In the genomic region with DNA sequence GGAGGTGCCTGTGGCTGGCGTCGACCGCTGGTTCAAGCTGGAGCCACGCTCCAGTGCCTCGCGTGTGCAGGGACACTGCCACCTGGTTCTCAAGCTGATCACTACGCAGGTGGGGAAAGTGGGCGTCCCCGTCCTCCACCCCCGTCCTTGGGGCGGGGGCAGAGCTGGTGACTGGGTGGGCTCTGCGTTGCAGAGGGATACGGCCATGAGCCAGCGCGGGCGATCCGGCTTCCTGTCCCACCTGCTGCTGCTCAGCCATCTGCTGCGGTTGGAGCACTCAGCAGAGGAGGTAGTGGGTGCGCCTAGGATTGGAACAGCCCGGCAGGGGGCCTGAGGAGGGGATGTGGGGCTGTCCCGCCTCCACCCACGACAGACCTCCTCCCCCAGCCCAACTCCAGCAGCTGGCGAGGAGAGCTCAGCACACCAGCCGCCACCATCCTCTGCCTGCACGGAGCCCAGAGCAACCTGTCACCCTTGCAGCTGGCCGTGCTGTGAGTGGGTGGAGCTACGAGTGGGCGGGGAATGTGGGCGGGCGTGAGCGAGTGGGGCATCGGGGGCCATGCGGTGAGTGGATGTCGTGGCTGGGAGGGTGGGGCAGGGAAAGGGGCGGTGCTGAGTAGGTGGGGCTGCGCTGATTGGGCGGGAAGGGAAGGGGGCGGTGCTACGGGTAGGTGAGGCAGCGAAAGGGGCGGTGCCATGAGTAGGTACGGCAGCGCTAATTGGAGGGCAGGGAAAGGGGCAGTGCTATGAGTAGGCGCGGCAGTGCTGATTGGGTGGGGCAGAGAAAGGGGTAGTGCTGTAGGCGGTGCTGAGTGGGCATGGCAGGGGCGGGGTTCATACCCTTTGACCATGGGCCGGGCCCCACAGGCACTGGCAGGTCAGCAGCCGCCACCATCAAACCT, we compare ENCODE assay signal across 1 cellular context.
TF ChIP-seq lines count a peak whose summit lies in the region.

No MANE protein-coding gene starts in this region.

TF ChIP-seq in HEK293, 187 proteins besides CTCF, POLR2A, EP300 and RAD21 (continued from another document):
- TF ChIP-seq, protein P1, sequence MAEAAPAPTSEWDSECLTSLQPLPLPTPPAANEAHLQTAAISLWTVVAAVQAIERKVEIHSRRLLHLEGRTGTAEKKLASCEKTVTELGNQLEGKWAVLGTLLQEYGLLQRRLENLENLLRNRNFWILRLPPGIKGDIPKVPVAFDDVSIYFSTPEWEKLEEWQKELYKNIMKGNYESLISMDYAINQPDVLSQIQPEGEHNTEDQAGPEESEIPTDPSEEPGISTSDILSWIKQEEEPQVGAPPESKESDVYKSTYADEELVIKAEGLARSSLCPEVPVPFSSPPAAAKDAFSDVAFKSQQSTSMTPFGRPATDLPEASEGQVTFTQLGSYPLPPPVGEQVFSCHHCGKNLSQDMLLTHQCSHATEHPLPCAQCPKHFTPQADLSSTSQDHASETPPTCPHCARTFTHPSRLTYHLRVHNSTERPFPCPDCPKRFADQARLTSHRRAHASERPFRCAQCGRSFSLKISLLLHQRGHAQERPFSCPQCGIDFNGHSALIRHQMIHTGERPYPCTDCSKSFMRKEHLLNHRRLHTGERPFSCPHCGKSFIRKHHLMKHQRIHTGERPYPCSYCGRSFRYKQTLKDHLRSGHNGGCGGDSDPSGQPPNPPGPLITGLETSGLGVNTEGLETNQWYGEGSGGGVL (tag by site-specific recombination; IDR thresholded peaks at IDR 0.05) = peak; percentile 79
- TF ChIP-seq ZNF24 (tag by site-specific recombination; IDR thresholded peaks at IDR 0.05) (no peak), ZIC2 (tag by site-specific recombination; IDR thresholded peaks at IDR 0.05) (peak; percentile 76), KLF16 (tag by site-specific recombination; IDR thresholded peaks at IDR 0.05) (peak; percentile 95), ZNF248 (tag by site-specific recombination; IDR thresholded peaks at IDR 0.05) (no peak), ZNF560 (tag by site-specific recombination; IDR thresholded peaks at IDR 0.05; ENCODE audit: borderline replicate concordance) (no peak), ZNF561 (tag by site-specific recombination; IDR thresholded peaks at IDR 0.05; ENCODE audit: borderline replicate concordance) (no peak), ZNF529 (tag by site-specific recombination; IDR thresholded peaks at IDR 0.05; ENCODE audit: insufficient replicate concordance) (no peak), ZNF514 (tag by site-specific recombination; IDR thresholded peaks at IDR 0.05) (no peak)
- TF ChIP-seq, protein P2, sequence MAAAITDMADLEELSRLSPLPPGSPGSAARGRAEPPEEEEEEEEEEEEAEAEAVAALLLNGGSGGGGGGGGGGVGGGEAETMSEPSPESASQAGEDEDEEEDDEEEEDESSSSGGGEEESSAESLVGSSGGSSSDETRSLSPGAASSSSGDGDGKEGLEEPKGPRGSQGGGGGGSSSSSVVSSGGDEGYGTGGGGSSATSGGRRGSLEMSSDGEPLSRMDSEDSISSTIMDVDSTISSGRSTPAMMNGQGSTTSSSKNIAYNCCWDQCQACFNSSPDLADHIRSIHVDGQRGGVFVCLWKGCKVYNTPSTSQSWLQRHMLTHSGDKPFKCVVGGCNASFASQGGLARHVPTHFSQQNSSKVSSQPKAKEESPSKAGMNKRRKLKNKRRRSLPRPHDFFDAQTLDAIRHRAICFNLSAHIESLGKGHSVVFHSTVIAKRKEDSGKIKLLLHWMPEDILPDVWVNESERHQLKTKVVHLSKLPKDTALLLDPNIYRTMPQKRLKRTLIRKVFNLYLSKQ (tag by site-specific recombination; IDR thresholded peaks at IDR 0.05; ENCODE audit: borderline replicate concordance) = no peak
- TF ChIP-seq, protein P3, sequence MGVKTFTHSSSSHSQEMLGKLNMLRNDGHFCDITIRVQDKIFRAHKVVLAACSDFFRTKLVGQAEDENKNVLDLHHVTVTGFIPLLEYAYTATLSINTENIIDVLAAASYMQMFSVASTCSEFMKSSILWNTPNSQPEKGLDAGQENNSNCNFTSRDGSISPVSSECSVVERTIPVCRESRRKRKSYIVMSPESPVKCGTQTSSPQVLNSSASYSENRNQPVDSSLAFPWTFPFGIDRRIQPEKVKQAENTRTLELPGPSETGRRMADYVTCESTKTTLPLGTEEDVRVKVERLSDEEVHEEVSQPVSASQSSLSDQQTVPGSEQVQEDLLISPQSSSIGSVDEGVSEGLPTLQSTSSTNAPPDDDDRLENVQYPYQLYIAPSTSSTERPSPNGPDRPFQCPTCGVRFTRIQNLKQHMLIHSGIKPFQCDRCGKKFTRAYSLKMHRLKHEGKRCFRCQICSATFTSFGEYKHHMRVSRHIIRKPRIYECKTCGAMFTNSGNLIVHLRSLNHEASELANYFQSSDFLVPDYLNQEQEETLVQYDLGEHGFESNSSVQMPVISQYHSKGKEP (tag by site-specific recombination; IDR thresholded peaks at IDR 0.05) = no peak
- TF ChIP-seq, protein P4, sequence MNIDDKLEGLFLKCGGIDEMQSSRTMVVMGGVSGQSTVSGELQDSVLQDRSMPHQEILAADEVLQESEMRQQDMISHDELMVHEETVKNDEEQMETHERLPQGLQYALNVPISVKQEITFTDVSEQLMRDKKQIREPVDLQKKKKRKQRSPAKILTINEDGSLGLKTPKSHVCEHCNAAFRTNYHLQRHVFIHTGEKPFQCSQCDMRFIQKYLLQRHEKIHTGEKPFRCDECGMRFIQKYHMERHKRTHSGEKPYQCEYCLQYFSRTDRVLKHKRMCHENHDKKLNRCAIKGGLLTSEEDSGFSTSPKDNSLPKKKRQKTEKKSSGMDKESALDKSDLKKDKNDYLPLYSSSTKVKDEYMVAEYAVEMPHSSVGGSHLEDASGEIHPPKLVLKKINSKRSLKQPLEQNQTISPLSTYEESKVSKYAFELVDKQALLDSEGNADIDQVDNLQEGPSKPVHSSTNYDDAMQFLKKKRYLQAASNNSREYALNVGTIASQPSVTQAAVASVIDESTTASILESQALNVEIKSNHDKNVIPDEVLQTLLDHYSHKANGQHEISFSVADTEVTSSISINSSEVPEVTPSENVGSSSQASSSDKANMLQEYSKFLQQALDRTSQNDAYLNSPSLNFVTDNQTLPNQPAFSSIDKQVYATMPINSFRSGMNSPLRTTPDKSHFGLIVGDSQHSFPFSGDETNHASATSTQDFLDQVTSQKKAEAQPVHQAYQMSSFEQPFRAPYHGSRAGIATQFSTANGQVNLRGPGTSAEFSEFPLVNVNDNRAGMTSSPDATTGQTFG (tag by site-specific recombination; IDR thresholded peaks at IDR 0.05; ENCODE audit: borderline replicate concordance) = no peak
